Comparison of ENCODE assay signal across 17 cellular contexts in genomic region chr2:64456298-64456697, GRCh38. TPM values are rescaled to one million over a fixed set of nuclear protein-coding genes. Genes with fewer than 3 reads are reported as not detected.
DNase-seq lines count a peak whose midpoint lies in the region; ATAC-seq and TF ChIP-seq lines count a peak whose summit lies in the region.
"Had no signal": no experiment of that assay in that cellular context is flagged by ENCODE, and none has a peak within 500 bp of the region (broad histone marks: within the 10 kb centered on the region; RNA-seq: fewer than 3 reads in every experiment).

No MANE protein-coding gene starts in this region.

- peak; percentile 10 for DNase-seq in NCI-H2196 (lab: John Stamatoyannopoulos, UW; ENCODE audit: unreplicated experiment)
- no peak for DNase-seq in NCI-H2196 treated with DMSO at 0.1 percent for 48 hours (lab: John Stamatoyannopoulos, UW; ENCODE audit: unreplicated experiment)
- DNase-seq in ascending aorta (ENCODE audit: low spot score in 2 of 2), result no peak
- DNase-seq in medulla oblongata (ENCODE audit: extremely low spot score), result peak; percentile 26
- DNase-seq in thyroid gland, result peak; percentile 77
- no peak for DNase-seq in activated CD4-positive, alpha-beta T cell treated with anti-CD3 and anti-CD28 coated beads, Interleukin-2, amount 50 U/mL, for 1 hour
- DNase-seq: activated CD8-positive, alpha-beta T cell treated with anti-CD3 and anti-CD28 coated beads, Interleukin-2, amount 10 ng/mL, durations not matched to agents 7 days and 5 days; activated naive CD8-positive, alpha-beta T cell treated with anti-CD3 and anti-CD28 coated beads, Interleukin-2, amount 50 U/mL, for 24 hours; H7; stimulated activated CD4-positive, alpha-beta T cell treated with anti-CD3 and anti-CD28 coated beads, Interleukin-15, amount 100 ng/mL, for 24 hours; stimulated activated naive B cell treated with anti-CD40 and anti-IgM and Interleukin-4, amounts not matched to agents 10 μg/mL and 1 μg/mL and 100 μg/mL, for 72 hours; T-helper 17 cell had no signal

- WGBS in thyroid gland, 2 donors, result 25 to 52% methylated on average over 6 of the region's 6 CpGs

- H3K36me3 ChIP-seq in ascending aorta, result peaks cover 21 to 22% of the 10 kb centered on the region in 2 donors
- H3K36me3 ChIP-seq in thyroid gland, result peaks cover 6 to 7% of the 10 kb centered on the region in 2 donors

- TF ChIP-seq CTCF in ascending aorta (IDR thresholded peaks at IDR 0.05) (no peak), thyroid gland (IDR thresholded peaks at IDR 0.05) (no peak)

- ATAC-seq in HG02759 (IDR thresholded peaks at IDR 0.05; ENCODE audit: unreplicated experiment) (no peak), GM18519 (IDR thresholded peaks at IDR 0.05; ENCODE audit: low FRiP score, unreplicated experiment) (no peak)
- ATAC-seq: activated CD8-positive, alpha-beta T cell treated with anti-CD3 and anti-CD28 coated beads, Interleukin-2, amount 10 ng/mL, durations not matched to agents 7 days and 5 days; activated naive CD8-positive, alpha-beta T cell treated with anti-CD3 and anti-CD28 coated beads, Interleukin-2, amount 50 U/mL, for 24 hours; PC-3; SK-N-SH treated with all-trans-retinoic acid at 6 μM for 48 hours; stimulated activated naive B cell treated with anti-CD40 and anti-IgM and Interleukin-4, amounts not matched to agents 10 μg/mL and 1 μg/mL and 100 μg/mL, for 72 hours; T-helper 17 cell had no signal

- H3K27ac ChIP-seq in ascending aorta (peak overlapping the region; percentile 42 to 99), thyroid gland (no peak overlapping the region)
- H3K27ac ChIP-seq: 22Rv1 had no signal

- H3K4me1 ChIP-seq in ascending aorta (peaks cover 5% of the 10 kb centered on the region in 2 donors), thyroid gland (peaks cover 18 to 22% of the 10 kb centered on the region in 2 donors)

- H3K4me3 ChIP-seq in ascending aorta, result no peak overlapping the region
- H3K4me3 ChIP-seq in thyroid gland (replicated peaks in 1 of 3), result no peak overlapping the region

- H3K27me3 ChIP-seq in ascending aorta (no peaks in the 10 kb centered on the region), thyroid gland (no peaks in the 10 kb centered on the region)

- H3K9me3 ChIP-seq in ascending aorta, result no peaks in the 10 kb centered on the region
- no peaks in the 10 kb centered on the region for H3K9me3 ChIP-seq in thyroid gland

- intact Hi-C loops in ascending aorta (cut with DNase I), result loop anchor here (10.0 kb wide), 4 partner anchors 299 to 871 kb away; partner anchors contain the start of genes MDH1, PELI1 and WDPCP
- intact Hi-C loops in thyroid gland (cut with DNase I), result no loop called here

- no peak for TF ChIP-seq POLR2A in thyroid gland (IDR thresholded peaks at IDR 0.05)

RNA-seq across cellular contexts. Expression of gene LGALSL, which starts 2.3 kb away (rescaled TPM):
- 35.4 TPM for total RNA-seq in ascending aorta
- total RNA-seq in thyroid gland, result 10 to 100 TPM in 2 of 4 donors, 1 to 10 TPM in 2; 8.1 to 13.0 (median 10.4) TPM

Comparison
In these comparisons a context has a peak if more than half of its experiments do, and no peak if none do; other contexts are left out.
1. DNase-seq: peak in NCI-H2196 (single experiment), medulla oblongata (single experiment) and thyroid gland (2 of 2); none in NCI-H2196 treated with DMSO at 0.1 percent for 48 hours (single experiment), ascending aorta (0 of 2) and activated CD4-positive, alpha-beta T cell treated with anti-CD3 and anti-CD28 coated beads, Interleukin-2, amount 50 U/mL, for 1 hour (single experiment).
2. H3K27ac ChIP-seq: peak in ascending aorta (2 of 2); none in thyroid gland (0 of 3).